In the genomic region with DNA sequence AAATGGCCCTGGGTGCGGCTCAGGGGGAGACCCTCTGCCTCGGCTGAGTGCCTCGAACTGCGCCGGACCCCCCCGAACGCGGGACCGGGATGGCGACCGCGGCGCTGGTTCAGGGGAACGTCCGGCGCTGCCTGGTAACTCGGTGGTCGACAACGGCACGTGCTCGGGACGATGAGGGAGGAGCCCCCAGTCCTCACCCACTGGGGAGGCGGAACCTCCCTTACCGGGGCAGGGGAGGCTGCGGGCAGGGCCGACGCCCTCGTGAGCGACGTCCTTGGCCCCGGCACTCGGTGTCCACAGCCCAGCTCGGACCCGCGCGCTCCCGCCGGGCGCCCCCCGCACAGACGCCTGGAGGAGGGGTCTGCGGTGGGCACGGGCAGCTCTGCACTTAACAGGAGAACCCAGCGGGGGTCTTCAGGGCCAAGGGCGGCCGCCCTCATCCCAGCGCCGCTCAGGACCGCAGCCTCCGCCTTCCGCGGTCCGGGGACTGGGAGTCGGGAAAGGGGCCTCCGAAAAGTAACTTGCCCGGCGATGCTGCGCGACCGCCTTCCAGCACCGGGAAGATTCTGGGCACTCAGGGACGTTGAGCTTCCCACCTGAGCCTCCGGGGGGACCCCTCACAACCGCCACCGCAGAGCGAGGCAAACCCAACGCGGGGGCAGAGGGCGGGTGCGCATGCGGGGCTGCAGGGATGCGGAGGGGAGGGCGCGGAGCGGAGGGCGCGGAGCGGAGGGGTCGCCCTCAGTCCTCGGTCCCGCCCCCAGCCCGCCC, we compare ENCODE assay signal across 11 cellular contexts.
A peak's percentile ranks its signal among the peaks of the same experiment; 100 is the strongest.
DNase-seq lines count a peak whose midpoint lies in the region; ATAC-seq and TF ChIP-seq lines count a peak whose summit lies in the region.
"Had no signal": no experiment of that assay in that cellular context is flagged by ENCODE, and none has a peak within 500 bp of the region (broad histone marks: within the 10 kb centered on the region; RNA-seq: fewer than 3 reads in every experiment).

No MANE protein-coding gene starts in this region.

- peaks cover 84% of the 10 kb centered on the region for H3K27me3 ChIP-seq in HUES48 (ENCODE audit: control insufficient read depth, insufficient read depth, low read length)

- peaks cover 34 to 66% of the 10 kb centered on the region in 2 donors for H3K27me3 Mint-ChIP-seq in effector memory CD8-positive, alpha-beta T cell
- peaks cover 20% of the 10 kb centered on the region for H3K27me3 Mint-ChIP-seq in nephron (ENCODE audit: low read depth)

- TF ChIP-seq CTCF in 22Rv1 (IDR thresholded peaks at IDR 0.05) (no peak), nephron (IDR thresholded peaks at IDR 0.05; ENCODE audit: unreplicated experiment in 3 of 3) (no peak)

- H3K27ac Mint-ChIP-seq in effector memory CD8-positive, alpha-beta T cell, result no peak overlapping the region
- no peak overlapping the region for H3K27ac Mint-ChIP-seq in nephron

- H3K9me3 ChIP-seq in HUES48 (ENCODE audit: control insufficient read depth, insufficient read depth, low read length), result no peaks in the 10 kb centered on the region

- peaks cover 30% of the 10 kb centered on the region for H3K36me3 Mint-ChIP-seq in effector memory CD8-positive, alpha-beta T cell (ENCODE audit: insufficient read depth)
- H3K36me3 Mint-ChIP-seq in nephron (ENCODE audit: low read depth), result no peaks in the 10 kb centered on the region

- H3K36me3 ChIP-seq in HUES48 (ENCODE audit: control insufficient read depth, insufficient read depth, low read length), result no peaks in the 10 kb centered on the region

- H3K4me3 ChIP-seq in HUES48 (ENCODE audit: low read depth, low read length), result peak overlapping the region; percentile 40; the same call in 1 of the 2 replicates

- H3K4me1 Mint-ChIP-seq in effector memory CD8-positive, alpha-beta T cell (ENCODE audit: low read depth in 2 of 2), result peaks cover 9 to 10% of the 10 kb centered on the region in 2 donors
- peaks cover 4% of the 10 kb centered on the region for H3K4me1 Mint-ChIP-seq in nephron

- no peak for ATAC-seq in effector memory CD8-positive, alpha-beta T cell (replicated peaks)
- no peak for ATAC-seq in HG03354 (IDR thresholded peaks at IDR 0.05; ENCODE audit: poor library complexity, severe bottlenecking, unreplicated experiment)

- no peaks in the 10 kb centered on the region for H3K4me1 ChIP-seq in HUES48 (ENCODE audit: control insufficient read depth, insufficient read depth, low read length)

- H3K9me3 Mint-ChIP-seq in effector memory CD8-positive, alpha-beta T cell, result no peaks in the 10 kb centered on the region
- peaks cover under 1% of the 10 kb centered on the region for H3K9me3 Mint-ChIP-seq in nephron

- H3K27ac ChIP-seq in 22Rv1, result peak overlapping the region; percentile 99
- no peak overlapping the region for H3K27ac ChIP-seq in HUES48 (ENCODE audit: low read depth, low read length)

- peak overlapping the region; percentile 22 to 36 for H3K4me3 Mint-ChIP-seq in effector memory CD8-positive, alpha-beta T cell
- peak overlapping the region; percentile 77 to 81 (median 80) for H3K4me3 Mint-ChIP-seq in nephron

- DNase-seq in effector memory CD8-positive, alpha-beta T cell, result no peak
- no peak for DNase-seq in pons (ENCODE audit: low spot score)
- DNase-seq in HUDEP-2 (lab: John Stamatoyannopoulos, UW; ENCODE audit: unreplicated experiment in 76 of 76), result no peak
- no peak for DNase-seq in Ammon's horn (ENCODE audit: low spot score)
- DNase-seq: activated CD4-positive, alpha-beta T cell treated with anti-CD3 and anti-CD28 coated beads, Interleukin-2, amount 50 U/mL, for 1 hour; NCI-H774; stimulated activated CD4-positive, alpha-beta T cell treated with anti-CD3 and anti-CD28 coated beads, Interleukin-4, amount 100 ng/mL, for 4 hours had no signal

- H3K9ac ChIP-seq in HUES48 (ENCODE audit: low read depth, low read length), result no peak overlapping the region
